9 cellular contexts compared by ENCODE assay signal in genomic region chr6:57316581-57317059, GRCh38. TPM values are rescaled to one million over a fixed set of nuclear protein-coding genes. Genes with fewer than 3 reads are reported as not detected.
DNase-seq lines count a peak whose midpoint lies in the region; ATAC-seq, FAIRE-seq and TF ChIP-seq lines count a peak whose summit lies in the region.
"Had no signal": no experiment of that assay in that cellular context is flagged by ENCODE, and none has a peak within 500 bp of the region (broad histone marks: within the 10 kb centered on the region; RNA-seq: fewer than 3 reads in every experiment).

No MANE protein-coding gene starts in this region.

- peaks cover 18% of the 10 kb centered on the region for H3K4me1 Mint-ChIP-seq in activated B cell treated with CpG ODN at 0.5 μM for 24 hours

- H3K9me3 ChIP-seq in kidney (ENCODE audit: control insufficient read depth in 1 of 2, low read length in 2 of 2): no peaks in the 10 kb centered on the region

- H3K9ac ChIP-seq in kidney (ENCODE audit: low read length in 2 of 2): peak overlapping the region; percentile 68 to 81

- H3K4me1 ChIP-seq in kidney (ENCODE audit: control insufficient read depth in 1 of 2, insufficient read depth in 1 of 2, low read depth in 1 of 2, low read length in 2 of 2): peaks cover 0 to 4% of the 10 kb centered on the region in 2 donors

- H3K36me3 ChIP-seq in kidney (ENCODE audit: control insufficient read depth in 1 of 2, insufficient read depth in 2 of 2, low read length in 2 of 2): no peaks in the 10 kb centered on the region

- peaks cover 9% of the 10 kb centered on the region for H3K27me3 Mint-ChIP-seq in activated B cell treated with CpG ODN at 0.5 μM for 24 hours

- POLR2A ChIA-PET in activated B cell treated with CpG ODN at 0.5 μM for 24 hours (lab: Charles Lee): interaction anchor here (1.1 to 1.2 kb wide), 3 partner anchors 95 to 413 kb away, joined by 3 to 4 read pairs (median 3); partner anchors contain the start of genes BAG2 and RAB23

- H3K36me3 Mint-ChIP-seq in activated B cell treated with CpG ODN at 0.5 μM for 24 hours (ENCODE audit: low read depth): peaks cover 21% of the 10 kb centered on the region

- peak overlapping the region; percentile 89 for H3K27ac Mint-ChIP-seq in activated B cell treated with CpG ODN at 0.5 μM for 24 hours

- DNase-seq in AG08395 (ENCODE audit: low spot score): peak; percentile 74
- DNase-seq in NCI-H2196 treated with DMSO at 0.1 percent for 48 hours (lab: John Stamatoyannopoulos, UW; ENCODE audit: unreplicated experiment): peak; percentile 86
- peak; percentile 66 for DNase-seq in activated B cell treated with CpG ODN at 0.5 μM for 24 hours
- peak; percentile 4 to 90 for DNase-seq in cerebellar nuclear complex (lab: John Stamatoyannopoulos, UW)
- DNase-seq in kidney: peak; percentile 83
- peak; percentile 71 to 76 for DNase-seq in stimulated activated CD4-positive, alpha-beta T cell treated with anti-CD3 and anti-CD28 coated beads, Interleukin-15, amount 100 ng/mL, for 48 hours (ENCODE audit: low read depth in 2 of 2)

- CTCF ChIA-PET in activated B cell treated with CpG ODN at 0.5 μM for 24 hours (lab: Charles Lee): interaction anchor here (0.6 to 4.7 kb wide), 11 partner anchors 10 to 681 kb away, joined by 3 to 112 read pairs (median 4); no protein-coding TSS in a partner anchor

- peak; percentile 60 for FAIRE-seq in kidney (lab: Jason Lieb, UNC)
- FAIRE-seq: colon had no signal

- intact Hi-C loops in activated B cell treated with CpG ODN at 0.5 μM for 24 hours (cut with micrococcal nuclease): loop anchor here (1.0 to 5.0 kb wide), 14 partner anchors 48 to 957 kb away; partner anchors contain the start of genes BAG2, BEND6, KIAA1586 and RAB23
- intact Hi-C loops in kidney (cut with DNase I): loop anchor here (10.0 kb wide), 1 partner anchor 412 kb away; no protein-coding TSS in a partner anchor

- H3K27ac ChIP-seq in kidney (ENCODE audit: low read depth in 2 of 2, low read length in 2 of 2): peak overlapping the region in 1 of 2 donors; percentile 35

- ATAC-seq in GM18868 (IDR thresholded peaks at IDR 0.05; ENCODE audit: unreplicated experiment) (peak; percentile 91), HG03108 (IDR thresholded peaks at IDR 0.05; ENCODE audit: unreplicated experiment) (peak; percentile 84), activated B cell treated with CpG ODN at 0.5 μM for 24 hours (ENCODE audit: low read depth) (peak; percentile 86)

- H3K4me3 Mint-ChIP-seq in activated B cell treated with CpG ODN at 0.5 μM for 24 hours: peak overlapping the region; percentile 97

- H3K9me3 Mint-ChIP-seq in activated B cell treated with CpG ODN at 0.5 μM for 24 hours: no peaks in the 10 kb centered on the region

- TF ChIP-seq CTCF in activated B cell treated with CpG ODN at 0.5 μM for 24 hours (IDR thresholded peaks at IDR 0.05) (peak; percentile 40), kidney (IDR thresholded peaks at IDR 0.05; ENCODE audit: borderline replicate concordance, extremely low read depth, insufficient read depth) (peak; percentile 92)

- peak overlapping the region; percentile 88 to 95 for H3K4me3 ChIP-seq in kidney (ENCODE audit: low read length in 2 of 2)

RNA-seq across cellular contexts. Expression of gene PRIM2, which starts 0.8 kb away (rescaled TPM):
- 16.7 and 19.7 TPM in 2 replicates for total RNA-seq in activated B cell treated with CpG ODN at 0.5 μM for 24 hours
- 9.7 TPM for total RNA-seq in kidney
- 3.0 TPM for polyA plus RNA-seq in kidney (ENCODE audit: insufficient read depth, low read depth, low replicate concordance)
